Comparison of ENCODE assay signal across 35 cellular contexts in genomic region chr5:29304555-29304954, GRCh38.
"Had no signal": no experiment of that assay in that cellular context is flagged by ENCODE, and none has a peak within 500 bp of the region (broad histone marks: within the 10 kb centered on the region; RNA-seq: fewer than 3 reads in every experiment).

No MANE protein-coding gene starts in this region.

- H3K27ac Mint-ChIP-seq: activated B cell treated with CpG ODN at 0.5 μM for 24 hours; activated CD8-positive, alpha-beta T cell treated with anti-CD3 and anti-CD28 coated beads for 36 hours; activated naive CD8-positive, alpha-beta T cell; activated naive CD8-positive, alpha-beta T cell treated with anti-CD3 and anti-CD28 coated beads, Interleukin-2, amount 50 U/mL, for 24 hours; activated T-helper 17 cell treated with anti-CD3 and anti-CD28 coated beads, Interleukin-2, amount 50 U/mL, for 72 hours; dendritic cell treated with granulocyte-macrophage colony-stimulating factor and Interleukin-4, amounts not matched to agents 40 ng/mL and 50 ng/mL, for 4 days; endodermal cell; T-helper 17 cell; T-helper 2 cell treated with Interferon-gamma antibody and Interleukin-4, amounts not matched to agents 5 μg/mL and 100 μg/mL, for 36 hours had no signal

- H3K4me1 ChIP-seq: adrenal gland, body of pancreas, esophagus squamous epithelium, gastroesophageal sphincter, heart right ventricle had no signal

- H3K27ac ChIP-seq: adrenal gland, body of pancreas, coronary artery, dorsolateral prefrontal cortex, epithelial cell of prostate, esophagus squamous epithelium, gastroesophageal sphincter, heart right ventricle, hepatocyte, WERI-Rb-1 had no signal

- H3K4me3 Mint-ChIP-seq: activated B cell treated with CpG ODN at 0.5 μM for 24 hours; activated CD8-positive, alpha-beta T cell treated with anti-CD3 and anti-CD28 coated beads for 36 hours; activated naive CD8-positive, alpha-beta T cell; activated naive CD8-positive, alpha-beta T cell treated with anti-CD3 and anti-CD28 coated beads, Interleukin-2, amount 50 U/mL, for 24 hours; activated T-cell treated with anti-CD3 and anti-CD28 coated beads, Interleukin-2, amount 50 U/mL, for 4 hours; activated T-helper 17 cell treated with anti-CD3 and anti-CD28 coated beads, Interleukin-2, amount 50 U/mL, for 72 hours; central memory CD8-positive, alpha-beta T cell; dendritic cell treated with granulocyte-macrophage colony-stimulating factor and Interleukin-4, amounts not matched to agents 40 ng/mL and 50 ng/mL, for 4 days; endodermal cell; T-helper 17 cell; T-helper 2 cell treated with Interferon-gamma antibody and Interleukin-4, amounts not matched to agents 5 μg/mL and 100 μg/mL, for 36 hours had no signal

- H3K36me3 ChIP-seq: adrenal gland, esophagus squamous epithelium, gastroesophageal sphincter, heart right ventricle, WERI-Rb-1 had no signal

- H3K27me3 ChIP-seq: adrenal gland, body of pancreas, dorsolateral prefrontal cortex, esophagus squamous epithelium, gastroesophageal sphincter, heart right ventricle, hepatocyte had no signal

- H3K4me3 ChIP-seq: adrenal gland, body of pancreas, coronary artery, dorsolateral prefrontal cortex, esophagus squamous epithelium, gastroesophageal sphincter, heart right ventricle, hepatocyte had no signal

- H3K9me3 ChIP-seq: adrenal gland, body of pancreas, gastroesophageal sphincter had no signal

- H3K4me1 Mint-ChIP-seq: activated B cell treated with CpG ODN at 0.5 μM for 24 hours; activated naive CD8-positive, alpha-beta T cell treated with anti-CD3 and anti-CD28 coated beads, Interleukin-2, amount 50 U/mL, for 24 hours; activated T-helper 17 cell treated with anti-CD3 and anti-CD28 coated beads, Interleukin-2, amount 50 U/mL, for 72 hours; central memory CD8-positive, alpha-beta T cell; T-helper 17 cell had no signal

- ATAC-seq: activated CD4-positive, CD25-positive, alpha-beta regulatory T cell treated with anti-CD3 and anti-CD28 coated beads, Interleukin-2, amount 50 U/mL, for 24 hours; activated CD8-positive, alpha-beta T cell treated with anti-CD3 and anti-CD28 coated beads for 36 hours; activated naive CD8-positive, alpha-beta T cell treated with anti-CD3 and anti-CD28 coated beads, Interleukin-2, amount 50 U/mL, for 24 hours; activated T-cell treated with anti-CD3 and anti-CD28 coated beads, Interleukin-2, amount 50 U/mL, for 4 hours; activated T-helper 17 cell treated with anti-CD3 and anti-CD28 coated beads, Interleukin-2, amount 50 U/mL, for 72 hours; body of pancreas; gastroesophageal sphincter; heart right ventricle; T-helper 17 cell had no signal

- H3K27me3 Mint-ChIP-seq: activated B cell treated with CpG ODN at 0.5 μM for 24 hours; activated CD8-positive, alpha-beta T cell treated with anti-CD3 and anti-CD28 coated beads for 36 hours; activated naive CD8-positive, alpha-beta T cell; activated naive CD8-positive, alpha-beta T cell treated with anti-CD3 and anti-CD28 coated beads, Interleukin-2, amount 50 U/mL, for 24 hours; activated T-helper 17 cell treated with anti-CD3 and anti-CD28 coated beads, Interleukin-2, amount 50 U/mL, for 72 hours; central memory CD8-positive, alpha-beta T cell; dendritic cell treated with granulocyte-macrophage colony-stimulating factor and Interleukin-4, amounts not matched to agents 40 ng/mL and 50 ng/mL, for 4 days; T-helper 17 cell had no signal

- H3K36me3 Mint-ChIP-seq: activated naive CD8-positive, alpha-beta T cell had no signal

- DNase-seq: activated B cell treated with CpG ODN at 0.5 μM for 24 hours; activated CD4-positive, alpha-beta T cell treated with anti-CD3 and anti-CD28 coated beads for 48 hours; activated CD4-positive, alpha-beta T cell treated with anti-CD3 and anti-CD28 coated beads, Interleukin-2, amount 50 U/mL, for 1 hour; activated CD4-positive, alpha-beta T cell treated with anti-CD3 and anti-CD28 coated beads, Interleukin-2, amount 50 U/mL, for 48 hours; activated CD8-positive, alpha-beta memory T cell treated with anti-CD3 and anti-CD28 coated beads for 24 hours; activated CD8-positive, alpha-beta T cell treated with anti-CD3 and anti-CD28 coated beads for 36 hours; activated effector memory CD4-positive, alpha-beta T cell treated with Interleukin-2 at 50 U/mL for 16 hours; activated gamma-delta T cell treated with Interleukin-2 at 50 U/mL for 16 hours; activated naive CD4-positive, alpha-beta T cell treated with anti-CD3 and anti-CD28 coated beads, Interleukin-2, amount 50 U/mL, for 16 hours; activated naive CD4-positive, alpha-beta T cell treated with Interleukin-2 at 50 U/mL for 16 hours; activated naive CD8-positive, alpha-beta T cell treated with anti-CD3 and anti-CD28 coated beads, Interleukin-2, amount 50 U/mL, for 24 hours; activated T-cell treated with anti-CD3 and anti-CD28 coated beads, Interleukin-2, amount 50 U/mL, for 4 hours; adrenal gland; amygdala; aorta; body of pancreas; dorsolateral prefrontal cortex; effector memory CD4-positive, alpha-beta T cell; endodermal cell; esophagus squamous epithelium; foreskin melanocyte; heart right ventricle; T-helper 17 cell; T1000; WERI-Rb-1 had no signal
